Comparison of ENCODE assay signal across 8 cellular contexts in the genomic region with DNA sequence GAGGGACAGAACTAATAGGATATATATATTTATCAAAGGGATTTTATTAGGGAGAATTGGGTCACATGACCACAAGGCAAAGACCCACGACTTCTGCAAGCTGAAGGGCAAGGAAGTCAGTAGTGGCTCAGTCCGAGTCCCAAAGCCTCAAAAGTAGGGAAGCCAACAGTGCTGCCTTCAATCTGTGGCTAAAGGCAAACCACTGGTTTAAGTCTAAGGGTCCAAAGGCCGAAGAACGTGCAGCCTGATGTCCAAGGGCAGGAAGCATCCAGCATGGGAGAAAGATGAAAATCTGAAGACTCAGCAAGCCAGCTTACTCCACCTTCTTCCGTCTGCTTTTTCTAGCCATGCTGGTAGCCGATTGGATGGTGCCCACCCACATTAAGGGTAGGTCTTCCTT.
"Had no signal": no experiment of that assay in that cellular context is flagged by ENCODE, and none has a peak within 500 bp of the region (broad histone marks: within the 10 kb centered on the region; RNA-seq: fewer than 3 reads in every experiment).

No MANE protein-coding gene starts in this region.

- H3K36me3 ChIP-seq: HAP-1 had no signal

- H3K4me1 ChIP-seq: HAP-1 had no signal

- H3K4me2 ChIP-seq: GM23338 had no signal

- H3K9me3 Mint-ChIP-seq: GM23338 had no signal

- H3K27ac ChIP-seq: HL-60 had no signal

- FAIRE-seq: HepG2 had no signal

- H3K36me3 Mint-ChIP-seq: IgD-negative memory B cell had no signal

- H3K27ac Mint-ChIP-seq: GM23338, IgD-negative memory B cell had no signal

- H3K9me3 ChIP-seq: HAP-1 had no signal

- H3K4me1 Mint-ChIP-seq: GM23338, IgD-negative memory B cell had no signal

- H3K4me3 Mint-ChIP-seq: GM23338, IgD-negative memory B cell had no signal

- ATAC-seq: GM23338, HCT116, HepG2 had no signal

- DNase-seq: H7, KG1 had no signal

- H3K4me3 ChIP-seq: GM23338, HAP-1 had no signal

- H2AFZ ChIP-seq: GM23338 had no signal
